ENCODE assay signal across 1 cellular context in genomic region chr22:36123673-36124630, GRCh38.
TF ChIP-seq lines count a peak whose summit lies in the region.

No MANE protein-coding gene starts in this region.

TF ChIP-seq in HepG2, 621 proteins besides CTCF, POLR2A, EP300 and RAD21 (continued from another document and continues in another):
- TF ChIP-seq IRF1 (CRISPR knock-in tag; IDR thresholded peaks at IDR 0.05; ENCODE audit: low read depth) (no peak), FOXK1 (CRISPR knock-in tag; IDR thresholded peaks at IDR 0.05; ENCODE audit: borderline replicate concordance, low read depth) (peak; percentile 84; the same call in 1 of the 2 replicates), RFX5 (IDR thresholded peaks at IDR 0.05; ENCODE audit: low read depth, low read length) (peak; percentile 89), IKZF4 (CRISPR knock-in tag; IDR thresholded peaks at IDR 0.05; ENCODE audit: borderline replicate concordance, low read depth, not compliant biosample characterization) (no peak), BRF2 (CRISPR knock-in tag; IDR thresholded peaks at IDR 0.05) (no peak), ZNF775 (CRISPR knock-in tag; IDR thresholded peaks at IDR 0.05; ENCODE audit: borderline replicate concordance) (no peak), SYNCRIP (IDR thresholded peaks at IDR 0.05; ENCODE audit: insufficient read depth, low read depth, low read length) (no peak), TEF (CRISPR knock-in tag; IDR thresholded peaks at IDR 0.05) (no peak), MTF2 (CRISPR knock-in tag; IDR thresholded peaks at IDR 0.05; ENCODE audit: borderline replicate concordance) (0 out of 2 replicates have a peak, but pooled peaks have one; percentile 32), ZNF891 (CRISPR knock-in tag; IDR thresholded peaks at IDR 0.05) (no peak; the same call in 1 of the 2 replicates), ZNF530 (CRISPR knock-in tag; IDR thresholded peaks at IDR 0.05; ENCODE audit: low read depth) (no peak), E2F2 (CRISPR knock-in tag; IDR thresholded peaks at IDR 0.05; ENCODE audit: borderline replicate concordance) (no peak), SNAPC4 (CRISPR knock-in tag; IDR thresholded peaks at IDR 0.05) (no peak), REST (IDR thresholded peaks at IDR 0.05; ENCODE audit: borderline replicate concordance in 1 of 2, low read depth in 1 of 2, low read length in 2 of 2) (no peak), ZFP1 (CRISPR knock-in tag; IDR thresholded peaks at IDR 0.05) (no peak), HOXA7 (CRISPR knock-in tag; IDR thresholded peaks at IDR 0.05) (no peak), HDAC6 (IDR thresholded peaks at IDR 0.05; ENCODE audit: low read depth, low read length) (no peak), THRA (CRISPR knock-in tag; IDR thresholded peaks at IDR 0.05; ENCODE audit: borderline replicate concordance) (peak; percentile 84), ZNF205 (CRISPR knock-in tag; IDR thresholded peaks at IDR 0.05) (peak; percentile 67), ZFY (CRISPR knock-in tag; IDR thresholded peaks at IDR 0.05) (peak; percentile 65), EEA1 (CRISPR knock-in tag; IDR thresholded peaks at IDR 0.05; ENCODE audit: borderline replicate concordance) (0 out of 2 replicates have a peak, but pooled peaks have one; percentile 47), ADNP (CRISPR knock-in tag; IDR thresholded peaks at IDR 0.05) (no peak), SP140L (CRISPR knock-in tag; IDR thresholded peaks at IDR 0.05; ENCODE audit: borderline replicate concordance) (peak; percentile 82; the same call in 1 of the 2 replicates), ATF1 (CRISPR knock-in tag; IDR thresholded peaks at IDR 0.05) (peak; percentile 84), ZNF75D (CRISPR knock-in tag; IDR thresholded peaks at IDR 0.05; ENCODE audit: borderline replicate concordance) (no peak), CHCHD3 (CRISPR knock-in tag; IDR thresholded peaks at IDR 0.05) (no peak), ZFAT (CRISPR knock-in tag; conservative IDR thresholded peaks at IDR 0.05) (no peak), ZNF816 (CRISPR knock-in tag; IDR thresholded peaks at IDR 0.05; ENCODE audit: borderline replicate concordance) (no peak), NR2C2 (CRISPR knock-in tag; IDR thresholded peaks at IDR 0.05; ENCODE audit: borderline replicate concordance) (0 out of 2 replicates have a peak, but pooled peaks have one; percentile 25), KDM3A (CRISPR knock-in tag; IDR thresholded peaks at IDR 0.05; ENCODE audit: low read depth) (peak; percentile 94), ZNF143 (CRISPR knock-in tag; IDR thresholded peaks at IDR 0.05) (no peak), THYN1 (CRISPR knock-in tag; IDR thresholded peaks at IDR 0.05; ENCODE audit: borderline replicate concordance, low read depth) (no peak), ZNF781 (CRISPR knock-in tag; IDR thresholded peaks at IDR 0.05; ENCODE audit: borderline replicate concordance, not compliant biosample characterization) (no peak), XBP1 (CRISPR knock-in tag; IDR thresholded peaks at IDR 0.05) (no peak), TBP (CRISPR knock-in tag; IDR thresholded peaks at IDR 0.05) (no peak), RXRB (CRISPR knock-in tag; IDR thresholded peaks at IDR 0.05; ENCODE audit: borderline replicate concordance) (peak; percentile 77), DPF2 (CRISPR knock-in tag; IDR thresholded peaks at IDR 0.05; ENCODE audit: borderline replicate concordance, low read depth) (no peak), HNRNPLL (IDR thresholded peaks at IDR 0.05; ENCODE audit: low read depth, low read length, poor library complexity, severe bottlenecking) (peak; percentile 38), ZNF30 (CRISPR knock-in tag; IDR thresholded peaks at IDR 0.05) (no peak), SOX6 (IDR thresholded peaks at IDR 0.05) (no peak), SOX6 (CRISPR knock-in tag; IDR thresholded peaks at IDR 0.05) (peak; percentile 52; the same call in 1 of the 2 replicates)
- TF ChIP-seq, protein P1, sequence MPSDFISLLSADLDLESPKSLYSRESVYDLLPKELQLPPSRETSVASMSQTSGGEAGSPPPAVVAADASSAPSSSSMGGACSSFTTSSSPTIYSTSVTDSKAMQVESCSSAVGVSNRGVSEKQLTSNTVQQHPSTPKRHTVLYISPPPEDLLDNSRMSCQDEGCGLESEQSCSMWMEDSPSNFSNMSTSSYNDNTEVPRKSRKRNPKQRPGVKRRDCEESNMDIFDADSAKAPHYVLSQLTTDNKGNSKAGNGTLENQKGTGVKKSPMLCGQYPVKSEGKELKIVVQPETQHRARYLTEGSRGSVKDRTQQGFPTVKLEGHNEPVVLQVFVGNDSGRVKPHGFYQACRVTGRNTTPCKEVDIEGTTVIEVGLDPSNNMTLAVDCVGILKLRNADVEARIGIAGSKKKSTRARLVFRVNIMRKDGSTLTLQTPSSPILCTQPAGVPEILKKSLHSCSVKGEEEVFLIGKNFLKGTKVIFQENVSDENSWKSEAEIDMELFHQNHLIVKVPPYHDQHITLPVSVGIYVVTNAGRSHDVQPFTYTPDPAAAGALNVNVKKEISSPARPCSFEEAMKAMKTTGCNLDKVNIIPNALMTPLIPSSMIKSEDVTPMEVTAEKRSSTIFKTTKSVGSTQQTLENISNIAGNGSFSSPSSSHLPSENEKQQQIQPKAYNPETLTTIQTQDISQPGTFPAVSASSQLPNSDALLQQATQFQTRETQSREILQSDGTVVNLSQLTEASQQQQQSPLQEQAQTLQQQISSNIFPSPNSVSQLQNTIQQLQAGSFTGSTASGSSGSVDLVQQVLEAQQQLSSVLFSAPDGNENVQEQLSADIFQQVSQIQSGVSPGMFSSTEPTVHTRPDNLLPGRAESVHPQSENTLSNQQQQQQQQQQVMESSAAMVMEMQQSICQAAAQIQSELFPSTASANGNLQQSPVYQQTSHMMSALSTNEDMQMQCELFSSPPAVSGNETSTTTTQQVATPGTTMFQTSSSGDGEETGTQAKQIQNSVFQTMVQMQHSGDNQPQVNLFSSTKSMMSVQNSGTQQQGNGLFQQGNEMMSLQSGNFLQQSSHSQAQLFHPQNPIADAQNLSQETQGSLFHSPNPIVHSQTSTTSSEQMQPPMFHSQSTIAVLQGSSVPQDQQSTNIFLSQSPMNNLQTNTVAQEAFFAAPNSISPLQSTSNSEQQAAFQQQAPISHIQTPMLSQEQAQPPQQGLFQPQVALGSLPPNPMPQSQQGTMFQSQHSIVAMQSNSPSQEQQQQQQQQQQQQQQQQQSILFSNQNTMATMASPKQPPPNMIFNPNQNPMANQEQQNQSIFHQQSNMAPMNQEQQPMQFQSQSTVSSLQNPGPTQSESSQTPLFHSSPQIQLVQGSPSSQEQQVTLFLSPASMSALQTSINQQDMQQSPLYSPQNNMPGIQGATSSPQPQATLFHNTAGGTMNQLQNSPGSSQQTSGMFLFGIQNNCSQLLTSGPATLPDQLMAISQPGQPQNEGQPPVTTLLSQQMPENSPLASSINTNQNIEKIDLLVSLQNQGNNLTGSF (CRISPR knock-in tag; IDR thresholded peaks at IDR 0.05), result no peak
- TF ChIP-seq, protein P2, sequence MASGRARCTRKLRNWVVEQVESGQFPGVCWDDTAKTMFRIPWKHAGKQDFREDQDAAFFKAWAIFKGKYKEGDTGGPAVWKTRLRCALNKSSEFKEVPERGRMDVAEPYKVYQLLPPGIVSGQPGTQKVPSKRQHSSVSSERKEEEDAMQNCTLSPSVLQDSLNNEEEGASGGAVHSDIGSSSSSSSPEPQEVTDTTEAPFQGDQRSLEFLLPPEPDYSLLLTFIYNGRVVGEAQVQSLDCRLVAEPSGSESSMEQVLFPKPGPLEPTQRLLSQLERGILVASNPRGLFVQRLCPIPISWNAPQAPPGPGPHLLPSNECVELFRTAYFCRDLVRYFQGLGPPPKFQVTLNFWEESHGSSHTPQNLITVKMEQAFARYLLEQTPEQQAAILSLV (CRISPR knock-in tag; IDR thresholded peaks at IDR 0.05; ENCODE audit: borderline replicate concordance), result peak; percentile 31; the same call in 1 of the 2 replicates
